ENCODE assay signal across 27 cellular contexts in the genomic region with DNA sequence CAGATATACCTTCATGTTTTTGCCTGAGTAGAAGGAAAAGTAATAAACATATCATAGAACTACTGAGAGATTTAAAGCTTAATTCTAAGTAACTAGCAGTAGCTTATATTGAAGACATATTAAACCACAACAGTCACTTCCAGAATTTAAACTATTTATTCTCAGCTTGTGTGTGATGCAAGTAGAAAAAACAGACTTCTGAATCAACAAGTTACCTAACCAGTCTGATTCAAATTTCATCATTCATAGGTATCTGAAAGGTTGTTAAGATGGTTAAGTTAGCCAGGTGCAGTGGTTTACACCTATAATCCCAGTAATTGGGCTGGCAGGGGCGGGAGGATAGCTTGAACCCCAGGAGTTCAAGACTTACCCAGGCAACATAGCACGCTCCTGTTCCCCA. TPM values are rescaled to one million over a fixed set of nuclear protein-coding genes. Genes with fewer than 3 reads are reported as not detected.
"Had no signal": no experiment of that assay in that cellular context is flagged by ENCODE, and none has a peak within 500 bp of the region (broad histone marks: within the 10 kb centered on the region; RNA-seq: fewer than 3 reads in every experiment).

No MANE protein-coding gene starts in this region.

- H3K9me3 ChIP-seq: adrenal gland, MG63, SJCRH30, SK-N-SH had no signal

- H3K27ac Mint-ChIP-seq: activated CD4-positive, alpha-beta memory T cell treated with anti-CD3 and anti-CD28 coated beads for 36 hours; activated CD4-positive, alpha-beta T cell treated with anti-CD3 and anti-CD28 coated beads, Interleukin-2, amount 10 ng/mL, durations not matched to agents 7 days and 5 days; activated naive CD8-positive, alpha-beta T cell treated with anti-CD3 and anti-CD28 coated beads, Interleukin-2, amount 10 ng/mL, durations not matched to agents 7 days and 5 days had no signal

- H3K4me3 ChIP-seq: adrenal gland, MG63, SJCRH30 had no signal

- H3K36me3 ChIP-seq: adrenal gland, MG63, SJCRH30 had no signal

- H3K27me3 ChIP-seq: MG63, SJCRH30 had no signal

- H3K9ac ChIP-seq: KMS-11, SK-N-SH had no signal

- H3K27me3 Mint-ChIP-seq: activated CD4-positive, alpha-beta T cell treated with anti-CD3 and anti-CD28 coated beads, Interleukin-2, amount 10 ng/mL, durations not matched to agents 7 days and 5 days; activated naive CD8-positive, alpha-beta T cell treated with anti-CD3 and anti-CD28 coated beads, Interleukin-2, amount 10 ng/mL, durations not matched to agents 7 days and 5 days had no signal

- H3K4me1 Mint-ChIP-seq: activated CD4-positive, alpha-beta T cell treated with anti-CD3 and anti-CD28 coated beads, Interleukin-2, amount 10 ng/mL, durations not matched to agents 7 days and 5 days; activated naive CD8-positive, alpha-beta T cell treated with anti-CD3 and anti-CD28 coated beads, Interleukin-2, amount 10 ng/mL, durations not matched to agents 7 days and 5 days; central memory CD8-positive, alpha-beta T cell had no signal

- H3K9me3 Mint-ChIP-seq: activated CD4-positive, alpha-beta memory T cell treated with anti-CD3 and anti-CD28 coated beads for 36 hours; activated CD4-positive, alpha-beta T cell treated with anti-CD3 and anti-CD28 coated beads, Interleukin-2, amount 10 ng/mL, durations not matched to agents 7 days and 5 days; activated naive CD8-positive, alpha-beta T cell treated with anti-CD3 and anti-CD28 coated beads, Interleukin-2, amount 10 ng/mL, durations not matched to agents 7 days and 5 days; central memory CD8-positive, alpha-beta T cell had no signal

- H3K27ac ChIP-seq: adrenal gland, KMS-11, SJCRH30, VCaP had no signal

- H3K4me3 Mint-ChIP-seq: activated CD4-positive, alpha-beta memory T cell treated with anti-CD3 and anti-CD28 coated beads for 36 hours; activated CD4-positive, alpha-beta T cell treated with anti-CD3 and anti-CD28 coated beads, Interleukin-2, amount 10 ng/mL, durations not matched to agents 7 days and 5 days; activated naive CD8-positive, alpha-beta T cell treated with anti-CD3 and anti-CD28 coated beads, Interleukin-2, amount 10 ng/mL, durations not matched to agents 7 days and 5 days; central memory CD8-positive, alpha-beta T cell had no signal

- H3K36me3 Mint-ChIP-seq: activated CD4-positive, alpha-beta memory T cell treated with anti-CD3 and anti-CD28 coated beads for 36 hours; activated naive CD8-positive, alpha-beta T cell treated with anti-CD3 and anti-CD28 coated beads, Interleukin-2, amount 10 ng/mL, durations not matched to agents 7 days and 5 days had no signal

- H3K4me2 ChIP-seq: KMS-11, SK-N-SH had no signal

- DNase-seq: activated CD4-positive, alpha-beta memory T cell treated with anti-CD3 and anti-CD28 coated beads for 36 hours; activated CD4-positive, alpha-beta T cell treated with anti-CD3 and anti-CD28 coated beads, Interleukin-2, amount 10 ng/mL, durations not matched to agents 7 days and 5 days; activated CD4-positive, CD25-positive, alpha-beta regulatory T cell; activated CD8-positive, alpha-beta memory T cell treated with anti-CD3 and anti-CD28 coated beads, Interleukin-2, amount 50 U/mL, for 4 hours; activated naive CD4-positive, alpha-beta T cell treated with anti-CD3 and anti-CD28 coated beads, Interleukin-2, amount 50 U/mL, for 16 hours; activated naive CD8-positive, alpha-beta T cell treated with anti-CD3 and anti-CD28 coated beads, Interleukin-2, amount 10 ng/mL, durations not matched to agents 7 days and 5 days; activated T-cell treated with anti-CD3 and anti-CD28 coated beads, Interleukin-2, amount 50 U/mL, for 1 hour; adrenal gland; anterior cingulate cortex; MV-4-11; NCI-H1092 treated with DMSO at 0.1 percent for 48 hours; NCI-H1417 treated with DMSO at 0.1 percent for 48 hours; NCI-H1694; NCI-H2029 treated with DMSO at 0.1 percent for 48 hours; NCI-H446; NCI-H524; Right ventricle myocardium superior; SJCRH30; SK-N-SH; T-helper 1 cell had no signal

- H3K4me1 ChIP-seq: adrenal gland had no signal

RNA-seq across cellular contexts. Expression of a gene that starts 41.9 kb away (rescaled TPM):
- total RNA-seq: activated CD4-positive, alpha-beta memory T cell treated with anti-CD3 and anti-CD28 coated beads for 36 hours; activated CD4-positive, alpha-beta T cell treated with anti-CD3 and anti-CD28 coated beads, Interleukin-2, amount 10 ng/mL, durations not matched to agents 7 days and 5 days; activated CD8-positive, alpha-beta memory T cell treated with anti-CD3 and anti-CD28 coated beads for 36 hours; activated naive CD8-positive, alpha-beta T cell treated with anti-CD3 and anti-CD28 coated beads, Interleukin-2, amount 10 ng/mL, durations not matched to agents 7 days and 5 days; Right ventricle myocardium superior; RPMI7951; T-helper 2 cell treated with Interferon-gamma antibody and Interleukin-4, amounts not matched to agents 100 ng/mL and 5 ng/mL, for 36 hours had no signal
